ENCODE assay signal across 18 cellular contexts in the genomic region with DNA sequence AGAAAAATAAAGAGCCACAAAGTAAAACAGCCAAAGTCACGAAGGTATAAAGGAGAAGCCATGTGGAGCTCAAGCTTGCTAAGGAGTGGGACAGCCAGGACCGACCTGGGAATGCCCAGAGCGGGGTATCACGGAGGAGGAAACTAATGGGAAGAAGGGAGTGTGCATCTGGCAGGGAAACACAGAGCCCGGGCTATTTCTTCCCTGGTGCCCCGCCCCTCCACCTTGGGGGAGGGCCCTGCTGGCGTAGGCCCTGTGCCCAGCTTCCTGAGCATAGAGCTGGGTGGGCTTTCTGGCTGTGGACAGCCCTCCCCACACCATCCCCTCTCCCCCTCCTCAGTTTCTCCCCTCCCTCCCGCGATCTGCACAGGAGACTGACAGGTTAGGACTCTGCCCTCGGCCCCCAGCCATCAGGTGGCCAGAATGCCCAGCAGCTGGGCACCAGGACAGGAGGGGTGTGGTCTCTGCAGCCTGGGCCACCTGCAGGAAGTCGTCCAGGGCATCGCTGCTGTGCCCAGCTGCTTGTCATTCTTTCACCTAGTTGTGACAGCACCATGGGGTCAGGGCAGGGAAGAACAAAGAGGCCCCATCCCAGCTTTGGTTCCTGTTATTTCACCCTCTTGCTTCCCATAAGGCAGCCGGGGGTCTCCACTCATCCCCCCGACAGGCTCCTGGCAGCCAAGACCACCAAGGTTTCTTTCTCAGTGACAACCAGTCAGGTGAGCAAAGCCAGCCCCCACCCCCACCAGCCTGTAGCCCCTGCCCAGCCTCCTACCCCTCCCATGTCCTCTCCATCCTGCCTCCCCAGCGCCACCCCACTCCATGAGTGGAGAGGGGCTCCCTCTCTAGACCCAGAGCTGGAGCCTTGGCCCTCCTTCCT. TPM values are rescaled to one million over a fixed set of nuclear protein-coding genes. Genes with fewer than 3 reads are reported as not detected.
A peak's percentile ranks its signal among the peaks of the same experiment; 100 is the strongest.
DNase-seq lines count a peak whose midpoint lies in the region; ATAC-seq and TF ChIP-seq lines count a peak whose summit lies in the region.
"Had no signal": no experiment of that assay in that cellular context is flagged by ENCODE, and none has a peak within 500 bp of the region (broad histone marks: within the 10 kb centered on the region; RNA-seq: fewer than 3 reads in every experiment).

No MANE protein-coding gene starts in this region.

- no peak for TF ChIP-seq CTCF in right lobe of liver (IDR thresholded peaks at IDR 0.05)

- peaks cover 0 to 9% of the 10 kb centered on the region in 2 donors for H3K27me3 ChIP-seq in right lobe of liver
- H3K27me3 ChIP-seq: ovary had no signal

- no peak for TF ChIP-seq POLR2A in right lobe of liver (IDR thresholded peaks at IDR 0.05)

- no peaks in the 10 kb centered on the region for H3K4me1 ChIP-seq in right lobe of liver

- WGBS in right lobe of liver (ENCODE audit: insufficient coverage, low coverage, low lambda C conversion rate, missing lambda C conversion rate) = 48% methylated on average over 8 of the region's 15 CpGs

- H3K4me3 ChIP-seq in right lobe of liver = no peak overlapping the region
- H3K4me3 ChIP-seq: ovary, skin epidermis had no signal

- H3K9me3 ChIP-seq in right lobe of liver = no peaks in the 10 kb centered on the region
- H3K9me3 ChIP-seq: ovary had no signal

- no peaks in the 10 kb centered on the region for H3K36me3 ChIP-seq in right lobe of liver
- H3K36me3 ChIP-seq: ovary had no signal

- DNase-seq in D341Med (ENCODE audit: low spot score) = peak; percentile 40
- DNase-seq in HuH-7 (ENCODE audit: low spot score) = peak; percentile 1
- peak; percentile 30 for DNase-seq in SHP77 treated with DMSO at 0.1 percent for 48 hours (lab: John Stamatoyannopoulos, UW)
- peak; percentile 73 to 88 (median 75) for DNase-seq in right lobe of liver
- no peak for DNase-seq in activated gamma-delta T cell (lab: John Stamatoyannopoulos, UW)
- no peak for DNase-seq in NCI-H1048 (lab: John Stamatoyannopoulos, UW)
- DNase-seq: HCEC 1CT; Karpas-422; NCI-H1436 treated with DMSO at 0.1 percent for 48 hours; NK-92 treated with Interleukin-12 subunit alpha and Interleukin-12 subunit beta, amount 100 ng/mL, for 24 hours; stimulated activated naive CD4-positive, alpha-beta T cell had no signal

- peak; percentile 87 to 96 (median 91) for ATAC-seq in right lobe of liver
- no peak for ATAC-seq in HG02973 (IDR thresholded peaks at IDR 0.05; ENCODE audit: unreplicated experiment)
- ATAC-seq in HG02759 (IDR thresholded peaks at IDR 0.05; ENCODE audit: unreplicated experiment) = no peak

- H3K27ac ChIP-seq in right lobe of liver = no peak overlapping the region
- H3K27ac ChIP-seq: epithelial cell of prostate, ovary, skin epidermis had no signal

- intact Hi-C loops in right lobe of liver (cut with DNase I) = no loop called here

RNA-seq across cellular contexts. Expression of a gene that starts 7.1 kb away (rescaled TPM):
- 10 to 100 TPM; 14.9 to 31.0 (median 26.7) TPM for total RNA-seq in right lobe of liver

RNA-seq across cellular contexts. Expression of a gene that starts 20.0 kb away (rescaled TPM):
- total RNA-seq in right lobe of liver = not detected
- total RNA-seq: glomerular endothelial cell, mucosa of gallbladder had no signal

RNA-seq across cellular contexts. Expression of a gene that starts 57.5 kb away (rescaled TPM):
- total RNA-seq in right lobe of liver = 10 to 100 TPM; 30.6 to 46.7 (median 35.5) TPM

Comparison
In these comparisons a context has a peak if more than half of its experiments do, and no peak if none do; other contexts are left out.
1. DNase-seq: peak in D341Med (single experiment), HuH-7 (single experiment), SHP77 treated with DMSO at 0.1 percent for 48 hours (single experiment) and right lobe of liver (3 of 3); none in activated gamma-delta T cell (single experiment) and NCI-H1048 (single experiment).
2. ATAC-seq: peak in right lobe of liver (4 of 4); none in HG02973 (single experiment) and HG02759 (single experiment).